13 cellular contexts compared by ENCODE assay signal in genomic region chr4:83124079-83124780, GRCh38. TPM values are rescaled to one million over a fixed set of nuclear protein-coding genes. Genes with fewer than 3 reads are reported as not detected.
DNase-seq lines count a peak whose midpoint lies in the region; ATAC-seq, FAIRE-seq and TF ChIP-seq lines count a peak whose summit lies in the region.
"Had no signal": no experiment of that assay in that cellular context is flagged by ENCODE, and none has a peak within 500 bp of the region (broad histone marks: within the 10 kb centered on the region; RNA-seq: fewer than 3 reads in every experiment).

No MANE protein-coding gene starts in this region.

- H3K27ac ChIP-seq in HL-60 (replicated peaks) (peak overlapping the region; percentile 90), GM12878 (ENCODE audit: control insufficient read depth, insufficient read depth) (no peak overlapping the region), upper lobe of left lung (peak overlapping the region in 2 of 4 donors; percentile 34 to 59)
- H3K27ac ChIP-seq: KMS-11, skin epidermis had no signal

- DNase-seq in activated naive CD8-positive, alpha-beta T cell treated with anti-CD3 and anti-CD28 coated beads, Interleukin-2, amount 10 ng/mL, durations not matched to agents 7 days and 5 days, result no peak
- DNase-seq in activated naive CD8-positive, alpha-beta T cell treated with anti-CD3 and anti-CD28 coated beads, Interleukin-2, amount 50 U/mL, for 24 hours, result no peak
- DNase-seq in HL-60 (ENCODE audit: low read depth in 1 of 2, low spot score in 1 of 2) (peak; percentile 95), GM12878 (ENCODE audit: low read depth, low spot score) (no peak), upper lobe of left lung (peak in 1 of 2 donors; percentile 47), NCI-H446 treated with DMSO at 0.1 percent for 48 hours (lab: John Stamatoyannopoulos, UW) (no peak), HuH-7.5 (ENCODE audit: low spot score) (no peak)
- DNase-seq in activated naive CD4-positive, alpha-beta T cell treated with anti-CD3 and anti-CD28 coated beads, Interleukin-2, amount 50 U/mL, for 72 hours (ENCODE audit: low spot score in 2 of 2), result no peak
- DNase-seq: activated CD4-positive, alpha-beta T cell treated with anti-CD3 and anti-CD28 coated beads, Interleukin-2, amount 50 U/mL, for 1 hour; H9; stimulated activated naive CD4-positive, alpha-beta T cell had no signal

- H3K4me1 ChIP-seq in GM12878 (ENCODE audit: control insufficient read depth, insufficient read depth, low read length) (peaks cover 15% of the 10 kb centered on the region), upper lobe of left lung (no peaks in the 10 kb centered on the region)

- peaks cover 30% of the 10 kb centered on the region for H3K4me1 Mint-ChIP-seq in activated naive CD8-positive, alpha-beta T cell treated with anti-CD3 and anti-CD28 coated beads, Interleukin-2, amount 10 ng/mL, durations not matched to agents 7 days and 5 days
- peaks cover 28% of the 10 kb centered on the region for H3K4me1 Mint-ChIP-seq in activated naive CD8-positive, alpha-beta T cell treated with anti-CD3 and anti-CD28 coated beads, Interleukin-2, amount 50 U/mL, for 24 hours
- H3K4me1 Mint-ChIP-seq: H9 had no signal

- no peaks in the 10 kb centered on the region for H3K27me3 Mint-ChIP-seq in activated naive CD8-positive, alpha-beta T cell treated with anti-CD3 and anti-CD28 coated beads, Interleukin-2, amount 10 ng/mL, durations not matched to agents 7 days and 5 days
- H3K27me3 Mint-ChIP-seq in activated naive CD8-positive, alpha-beta T cell treated with anti-CD3 and anti-CD28 coated beads, Interleukin-2, amount 50 U/mL, for 24 hours, result no peaks in the 10 kb centered on the region

- no peaks in the 10 kb centered on the region; the same call in 2 of the 3 replicates for H3K9me3 ChIP-seq in GM12878 (replicated peaks; ENCODE audit: control insufficient read depth, insufficient read depth, low read length)
- H3K9me3 ChIP-seq in upper lobe of left lung, result no peaks in the 10 kb centered on the region

- intact Hi-C loops in GM12878 (cut with micrococcal nuclease; ENCODE audit: unreplicated experiment), result no loop called here

- TF ChIP-seq EP300 in GM12878 (IDR thresholded peaks at IDR 0.05; ENCODE audit: borderline replicate concordance in 1 of 2, control insufficient read depth in 1 of 2, low read depth in 2 of 2, low read length in 2 of 2), result no peak
- no peak for TF ChIP-seq EP300 in upper lobe of left lung (IDR thresholded peaks at IDR 0.05)

- WGBS in GM12878 (ENCODE audit: insufficient coverage, insufficient replicate concordance, low lambda C conversion rate, missing lambda C conversion rate), result 70% methylated on average over 10 of the region's 10 CpGs
- 64 to 68% methylated on average over 10 of the region's 10 CpGs for WGBS in upper lobe of left lung, 2 donors

- no peak overlapping the region for H3K4me2 ChIP-seq in GM12878 (ENCODE audit: control insufficient read depth, insufficient read depth)
- H3K4me2 ChIP-seq: KMS-11 had no signal

- no peak overlapping the region for H3K9ac ChIP-seq in GM12878 (ENCODE audit: control insufficient read depth, insufficient read depth, low read length)
- H3K9ac ChIP-seq: KMS-11 had no signal

- TF ChIP-seq POLR2A in GM12878 (IDR thresholded peaks at IDR 0.05; ENCODE audit: low read depth, low read length) (no peak), upper lobe of left lung (IDR thresholded peaks at IDR 0.05) (no peak)

- no TSS peak for BruUV-seq in GM12878 (replicated peaks; lab: Mats Ljungman, UMichigan)

- SMC1A ChIA-PET in GM12878 (lab: Charles Lee; ENCODE audit: uncharacterized antibody, unreplicated experiment), result interaction anchor here (0.8 to 4.2 kb wide), 5 partner anchors 11 to 29 kb away, joined by 3 to 35 read pairs (median 3); partner anchors contain the start of gene PLAC8

- RAD21 ChIA-PET in GM12878 (lab: Charles Lee; ENCODE audit: unreplicated experiment), result interaction anchor here (1.0 to 1.5 kb wide), 2 partner anchors 11 to 54 kb away, joined by 3 to 4 read pairs; no protein-coding TSS in a partner anchor

- H2AFZ ChIP-seq in GM12878 (ENCODE audit: control insufficient read depth, low read depth, low read length), result no peak overlapping the region

- H3K4me3 Mint-ChIP-seq in activated naive CD8-positive, alpha-beta T cell treated with anti-CD3 and anti-CD28 coated beads, Interleukin-2, amount 10 ng/mL, durations not matched to agents 7 days and 5 days, result peak overlapping the region; percentile 3
- no peak overlapping the region for H3K4me3 Mint-ChIP-seq in activated naive CD8-positive, alpha-beta T cell treated with anti-CD3 and anti-CD28 coated beads, Interleukin-2, amount 50 U/mL, for 24 hours
- H3K4me3 Mint-ChIP-seq: H9 had no signal

- ATAC-seq in activated naive CD8-positive, alpha-beta T cell treated with anti-CD3 and anti-CD28 coated beads, Interleukin-2, amount 10 ng/mL, durations not matched to agents 7 days and 5 days (ENCODE audit: low read depth), result no peak
- ATAC-seq in activated naive CD8-positive, alpha-beta T cell treated with anti-CD3 and anti-CD28 coated beads, Interleukin-2, amount 50 U/mL, for 24 hours, result no peak
- ATAC-seq in GM12878, result peak; percentile 86
- ATAC-seq in upper lobe of left lung (ENCODE audit: low FRiP score in 2 of 2), result peak; percentile 69 to 76
- ATAC-seq in activated naive CD4-positive, alpha-beta T cell treated with anti-CD3 and anti-CD28 coated beads, Interleukin-2, amount 50 U/mL, for 72 hours, result no peak

- H3K4me3 ChIP-seq in HL-60 (replicated peaks; ENCODE audit: insufficient read depth, low read length), result no peak overlapping the region
- no peak overlapping the region for H3K4me3 ChIP-seq in GM12878
- H3K4me3 ChIP-seq in upper lobe of left lung, result no peak overlapping the region
- H3K4me3 ChIP-seq: skin epidermis had no signal

- TF ChIP-seq RAD21 in GM12878 (IDR thresholded peaks at IDR 0.05; ENCODE audit: insufficient read depth, low read depth, low read length), result no peak

- peaks cover 15% of the 10 kb centered on the region for H3K36me3 Mint-ChIP-seq in activated naive CD8-positive, alpha-beta T cell treated with anti-CD3 and anti-CD28 coated beads, Interleukin-2, amount 10 ng/mL, durations not matched to agents 7 days and 5 days
- no peaks in the 10 kb centered on the region for H3K36me3 Mint-ChIP-seq in activated naive CD8-positive, alpha-beta T cell treated with anti-CD3 and anti-CD28 coated beads, Interleukin-2, amount 50 U/mL, for 24 hours (ENCODE audit: low read depth)
- no peaks in the 10 kb centered on the region for H3K36me3 Mint-ChIP-seq in activated naive CD4-positive, alpha-beta T cell treated with anti-CD3 and anti-CD28 coated beads, Interleukin-2, amount 50 U/mL, for 72 hours

- H3K36me3 ChIP-seq in GM12878 (ENCODE audit: control insufficient read depth in 2 of 2, insufficient read depth in 2 of 2, low read length in 1 of 2), result no peaks in the 10 kb centered on the region
- H3K36me3 ChIP-seq in upper lobe of left lung, result no peaks in the 10 kb centered on the region

- H4K20me1 ChIP-seq in GM12878 (ENCODE audit: control insufficient read depth, insufficient read depth), result no peaks in the 10 kb centered on the region

- H3K79me2 ChIP-seq in GM12878 (ENCODE audit: control insufficient read depth, insufficient read depth, low read length), result no peaks in the 10 kb centered on the region

- CTCF ChIA-PET in GM12878 (lab: Yijun Ruan, JAX), result interaction anchor here (0.7 to 1.1 kb wide), 5 partner anchors 9 to 136 kb away, joined by 3 to 4 read pairs (median 3); partner anchors contain the start of gene PLAC8

- H3K27me3 ChIP-seq in HL-60 (ENCODE audit: insufficient read depth, poor library complexity, severe bottlenecking), result no peaks in the 10 kb centered on the region
- no peaks in the 10 kb centered on the region for H3K27me3 ChIP-seq in GM12878 (replicated peaks in 1 of 2; ENCODE audit: control insufficient read depth in 2 of 2, insufficient read depth in 2 of 2, low read length in 1 of 2)
- no peaks in the 10 kb centered on the region for H3K27me3 ChIP-seq in upper lobe of left lung

- H3K27ac Mint-ChIP-seq in activated naive CD8-positive, alpha-beta T cell treated with anti-CD3 and anti-CD28 coated beads, Interleukin-2, amount 10 ng/mL, durations not matched to agents 7 days and 5 days, result no peak overlapping the region
- no peak overlapping the region for H3K27ac Mint-ChIP-seq in activated naive CD8-positive, alpha-beta T cell treated with anti-CD3 and anti-CD28 coated beads, Interleukin-2, amount 50 U/mL, for 24 hours
- no peak overlapping the region for H3K27ac Mint-ChIP-seq in activated naive CD4-positive, alpha-beta T cell treated with anti-CD3 and anti-CD28 coated beads, Interleukin-2, amount 50 U/mL, for 72 hours
- H3K27ac Mint-ChIP-seq: H9 had no signal

- peaks cover 8% of the 10 kb centered on the region for H3K9me3 Mint-ChIP-seq in activated naive CD8-positive, alpha-beta T cell treated with anti-CD3 and anti-CD28 coated beads, Interleukin-2, amount 10 ng/mL, durations not matched to agents 7 days and 5 days
- no peaks in the 10 kb centered on the region for H3K9me3 Mint-ChIP-seq in activated naive CD8-positive, alpha-beta T cell treated with anti-CD3 and anti-CD28 coated beads, Interleukin-2, amount 50 U/mL, for 24 hours
- peaks cover 0 to 5% of the 10 kb centered on the region in 2 donors for H3K9me3 Mint-ChIP-seq in activated naive CD4-positive, alpha-beta T cell treated with anti-CD3 and anti-CD28 coated beads, Interleukin-2, amount 50 U/mL, for 72 hours

- in situ Hi-C loops in GM12878 (cut with MboI), result no loop called here

- peak; percentile 61 for FAIRE-seq in GM12878 (lab: Jason Lieb, UNC)

- POLR2A ChIA-PET in activated naive CD8-positive, alpha-beta T cell treated with anti-CD3 and anti-CD28 coated beads, Interleukin-2, amount 10 ng/mL, durations not matched to agents 7 days and 5 days (lab: Charles Lee), result interaction anchor here (1.0 to 2.6 kb wide), 2 partner anchors 9 to 11 kb away, joined by 4 to 12 read pairs; no protein-coding TSS in a partner anchor
- POLR2A ChIA-PET in GM12878 (lab: Charles Lee), result interaction anchor here (0.5 to 1.5 kb wide), 2 partner anchors 11 to 635 kb away, joined by 4 read pairs; no protein-coding TSS in a partner anchor

- no peak for TF ChIP-seq CTCF in HL-60 (IDR thresholded peaks at IDR 0.05; ENCODE audit: insufficient read depth, low read length)
- no peak for TF ChIP-seq CTCF in GM12878 (IDR thresholded peaks at IDR 0.05 in 2 of 3, conservative IDR thresholded peaks at IDR 0.05 in 1 of 3; ENCODE audit: control insufficient read depth in 2 of 3, extremely low read depth in 1 of 3, insufficient read depth in 1 of 3, low read depth in 3 of 3, low read length in 3 of 3)
- no peak for TF ChIP-seq CTCF in upper lobe of left lung (IDR thresholded peaks at IDR 0.05)

RNA-seq across cellular contexts. Expression of gene PLAC8, which starts 9.7 kb away (rescaled TPM):
- 100 to 1,000 TPM; 305 to 314 TPM for total RNA-seq in activated naive CD8-positive, alpha-beta T cell treated with anti-CD3 and anti-CD28 coated beads, Interleukin-2, amount 10 ng/mL, durations not matched to agents 7 days and 5 days
- total RNA-seq in GM12878 (2013; cell fraction: nucleolus; rRNA removed), result 200 and 211 TPM in 2 replicates
- total RNA-seq in GM12878 (2014; rRNA removed) (214 and 265 TPM in 2 replicates), GM12878 (2014; rRNA removed; fragmentation: Illumina TruSeq; extraction: Trizol) (316 and 317 TPM in 2 replicates), GM12878 (2021) (238 and 239 TPM in 2 replicates), upper lobe of left lung (100 to 1,000 TPM in 1 of 6 donors, 10 to 100 TPM in 5; 28.3 to 184 (median 81.2) TPM)
- polyA plus RNA-seq in GM12878 (2011; ENCODE audit: low read depth), result 78.9 TPM
- polyA plus RNA-seq in GM12878 (2011; rRNA removed) (841 and 1,037 TPM in 2 replicates), GM12878 (2014; fragmentation: Illumina TruSeq; extraction: Trizol) (311 and 417 TPM in 2 replicates), GM12878 (2014; fragmentation: Nextera tagmentation; extraction: Ambion mirVana) (100 to 1,000 TPM; 405 to 441 TPM), GM12878 (2014; rRNA removed) (239 and 276 TPM in 2 replicates), GM12878 (2016; fragmentation: Nextera tagmentation; extraction: Ambion mirVana) (100 to 1,000 TPM; 379 to 404 TPM)
- polyA plus RNA-seq in GM12878 (2011; cell fraction: cytosol; rRNA removed), result 429 and 464 TPM in 2 replicates
- 219 and 352 TPM in 2 replicates for polyA plus RNA-seq in GM12878 (2011; cell fraction: nucleus; rRNA removed)
- polyA plus RNA-seq in GM12878 (2012), result 70.6 and 120 TPM in 2 replicates
- 407 and 416 TPM in 2 replicates for polyA minus RNA-seq in GM12878 (2011; rRNA and poly(A)+ RNA removed)
- polyA minus RNA-seq in GM12878 (2011; cell fraction: cytosol; rRNA and poly(A)+ RNA removed), result 98.6 and 123 TPM in 2 replicates
- polyA minus RNA-seq in GM12878 (2011; cell fraction: nucleus; rRNA and poly(A)+ RNA removed), result 44.1 and 55.6 TPM in 2 replicates
- 100 to 1,000 TPM in 1 of 2 donors, 10 to 100 TPM in 1; 23.3 to 169 TPM for total RNA-seq in activated naive CD4-positive, alpha-beta T cell treated with anti-CD3 and anti-CD28 coated beads, Interleukin-2, amount 50 U/mL, for 72 hours

Comparison
In these comparisons a context has a peak if more than half of its experiments do, and no peak if none do; other contexts are left out.
1. ATAC-seq: peak in GM12878 (single experiment) and upper lobe of left lung (2 of 2); none in activated naive CD8-positive, alpha-beta T cell treated with anti-CD3 and anti-CD28 coated beads, Interleukin-2, amount 10 ng/mL, durations not matched to agents 7 days and 5 days (single experiment), activated naive CD8-positive, alpha-beta T cell treated with anti-CD3 and anti-CD28 coated beads, Interleukin-2, amount 50 U/mL, for 24 hours (single experiment) and activated naive CD4-positive, alpha-beta T cell treated with anti-CD3 and anti-CD28 coated beads, Interleukin-2, amount 50 U/mL, for 72 hours (0 of 2).
2. DNase-seq: peak in HL-60 (2 of 2); none in activated naive CD8-positive, alpha-beta T cell treated with anti-CD3 and anti-CD28 coated beads, Interleukin-2, amount 10 ng/mL, durations not matched to agents 7 days and 5 days (single experiment), activated naive CD8-positive, alpha-beta T cell treated with anti-CD3 and anti-CD28 coated beads, Interleukin-2, amount 50 U/mL, for 24 hours (single experiment), GM12878 (single experiment), activated naive CD4-positive, alpha-beta T cell treated with anti-CD3 and anti-CD28 coated beads, Interleukin-2, amount 50 U/mL, for 72 hours (0 of 2), NCI-H446 treated with DMSO at 0.1 percent for 48 hours (single experiment) and HuH-7.5 (single experiment).